In genomic region chr7:99392659-99393362, GRCh38 we compare ENCODE assay signal across 8 cellular contexts. TPM values are rescaled to one million over a fixed set of nuclear protein-coding genes. Genes with fewer than 3 reads are reported as not detected.
DNase-seq lines count a peak whose midpoint lies in the region; ATAC-seq, FAIRE-seq and TF ChIP-seq lines count a peak whose summit lies in the region.

No MANE protein-coding gene starts in this region.

- FAIRE-seq in keratinocyte (lab: Jason Lieb, UNC), result peak; percentile 17

- H3K9me1 ChIP-seq in keratinocyte (ENCODE audit: control insufficient read depth, extremely low read depth, insufficient read depth, low read length), result no peaks in the 10 kb centered on the region

- no peaks in the 10 kb centered on the region for H3K9me3 Mint-ChIP-seq in brain

- dilution Hi-C loops in keratinocyte (cut with MboI; ENCODE audit: extremely low pct_ligation_motif_present, low sequenced_read_pairs), result no loop called here

- H3K27ac Mint-ChIP-seq in brain, result peak overlapping the region; percentile 83 to 97 (median 91)

- TF ChIP-seq CTCF in VCaP (conservative IDR thresholded peaks at IDR 0.05) (0 out of 2 replicates have a peak, but pooled peaks have one; percentile 7), brain (conservative IDR thresholded peaks at IDR 0.05) (no peak), keratinocyte (optimal IDR thresholded peaks at IDR 0.05 in 1 of 3, IDR thresholded peaks at IDR 0.05 in 1 of 3, conservative IDR thresholded peaks at IDR 0.05 in 1 of 3; ENCODE audit: extremely low read depth in 1 of 3, insufficient read depth in 2 of 3, low read length in 3 of 3) (no peak)

- peaks cover 6% of the 10 kb centered on the region for H3K79me2 ChIP-seq in keratinocyte (ENCODE audit: control insufficient read depth, insufficient read depth, low read length)

- H3K9ac ChIP-seq in keratinocyte (ENCODE audit: control insufficient read depth, extremely low read depth, insufficient read depth, low read length), result peak overlapping the region; percentile 33

- peak overlapping the region in 1 of 3 experiments; percentile 38 for H3K4me3 ChIP-seq in keratinocyte (ENCODE audit: control insufficient read depth in 2 of 3, extremely low read depth in 1 of 3, insufficient read depth in 2 of 3, low read depth in 1 of 3, low read length in 3 of 3)

- peak; percentile 52 for DNase-seq in LoVo (ENCODE audit: low spot score)
- no peak for DNase-seq in keratinocyte (ENCODE audit: low read depth, low spot score)
- peak in 3 of 4 experiments; percentile 50 to 72 (median 71) for DNase-seq in stimulated activated CD4-positive, alpha-beta T cell treated with anti-CD3 and anti-CD28 coated beads, Interleukin-1b, Interleukin-23, amount 100 ng/mL, for 24 hours (ENCODE audit: low read depth in 4 of 4, low spot score in 1 of 4)
- no peak for DNase-seq in amniotic stem cell (lab: John Stamatoyannopoulos, UW)

- H4K20me1 ChIP-seq in keratinocyte (ENCODE audit: control insufficient read depth, extremely low read depth, insufficient read depth, low read length), result peaks cover 39% of the 10 kb centered on the region

- ATAC-seq in GM18502 (IDR thresholded peaks at IDR 0.05; ENCODE audit: poor library complexity, unreplicated experiment) (peak; percentile 80), HG03025 (IDR thresholded peaks at IDR 0.05; ENCODE audit: low FRiP score, unreplicated experiment) (no peak)

- H3K27me3 ChIP-seq in keratinocyte (ENCODE audit: control insufficient read depth, extremely low read depth, insufficient read depth, low read length), result no peaks in the 10 kb centered on the region

- H2AFZ ChIP-seq in keratinocyte (ENCODE audit: control insufficient read depth, low read length), result no peak overlapping the region

- no peaks in the 10 kb centered on the region for H3K9me3 ChIP-seq in keratinocyte (ENCODE audit: control insufficient read depth, low read depth, low read length)

- H3K4me1 Mint-ChIP-seq in brain, result peaks cover 13% of the 10 kb centered on the region

- peaks cover 5% of the 10 kb centered on the region for H3K27me3 Mint-ChIP-seq in brain

- H3K4me3 Mint-ChIP-seq in brain, result peak overlapping the region; percentile 90 to 93 (median 91)

- peak overlapping the region; percentile 41 for H3K4me2 ChIP-seq in keratinocyte (ENCODE audit: control insufficient read depth, extremely low read depth, insufficient read depth, low read depth, low read length)

- H3K36me3 ChIP-seq in keratinocyte (ENCODE audit: control insufficient read depth in 2 of 2, extremely low read depth in 1 of 2, insufficient read depth in 2 of 2, low read length in 2 of 2), result peaks cover 45 to 59% of the 10 kb centered on the region in 2 experiments

- peaks cover 11% of the 10 kb centered on the region for H3K36me3 Mint-ChIP-seq in brain

- H3K27ac ChIP-seq in VCaP, result peak overlapping the region; percentile 93
- H3K27ac ChIP-seq in keratinocyte (ENCODE audit: control insufficient read depth, insufficient read depth, low read length), result peak overlapping the region; percentile 43

- H3K4me1 ChIP-seq in keratinocyte (ENCODE audit: control insufficient read depth, extremely low read depth, insufficient read depth, low read length), result peaks cover 8% of the 10 kb centered on the region

RNA-seq across cellular contexts. Expression of gene PDAP1, which starts 15.6 kb away (rescaled TPM):
- polyA plus RNA-seq in brain (ENCODE audit: insufficient read depth, low read depth, low replicate concordance) (258 TPM), keratinocyte (35.6 to 137 TPM (median 99.1 TPM) in 3 replicates)
- polyA plus RNA-seq in keratinocyte (2011; ENCODE audit: low read depth), result 177 TPM
- polyA plus RNA-seq in keratinocyte (2011; cell fraction: cytosol; rRNA removed), result 91.9 and 165 TPM in 2 replicates
- 67.6 and 86.7 TPM in 2 replicates for polyA plus RNA-seq in keratinocyte (2011; cell fraction: nucleus; rRNA removed)
- 85.4 and 236 TPM in 2 replicates for polyA plus RNA-seq in keratinocyte (2012; ENCODE audit: low replicate concordance)
- polyA minus RNA-seq in keratinocyte, result 9.3 to 41.5 TPM (median 11.3 TPM) in 3 replicates
- 23.8 TPM for polyA minus RNA-seq in keratinocyte (2011; cell fraction: cytosol; rRNA and poly(A)+ RNA removed)
- polyA minus RNA-seq in keratinocyte (2011; cell fraction: nucleus; rRNA and poly(A)+ RNA removed), result 3.6 and 10.3 TPM in 2 replicates

RNA-seq across cellular contexts. Expression of gene BUD31, which starts 16.0 kb away (rescaled TPM):
- polyA plus RNA-seq in brain (ENCODE audit: insufficient read depth, low read depth, low replicate concordance) (107 TPM), keratinocyte (35.8 to 73.3 TPM (median 70.1 TPM) in 3 replicates)
- 436 TPM for polyA plus RNA-seq in keratinocyte (2011; ENCODE audit: low read depth)
- polyA plus RNA-seq in keratinocyte (2011; cell fraction: cytosol; rRNA removed), result 76.1 and 93.5 TPM in 2 replicates
- polyA plus RNA-seq in keratinocyte (2011; cell fraction: nucleus; rRNA removed), result 48.1 and 52.6 TPM in 2 replicates
- polyA plus RNA-seq in keratinocyte (2012; ENCODE audit: low replicate concordance), result 79.0 and 107 TPM in 2 replicates
- polyA minus RNA-seq in keratinocyte, result 8.0 to 37.1 TPM (median 26.1 TPM) in 3 replicates
- polyA minus RNA-seq in keratinocyte (2011; cell fraction: cytosol; rRNA and poly(A)+ RNA removed), result 54.9 TPM
- 11.1 and 11.4 TPM in 2 replicates for polyA minus RNA-seq in keratinocyte (2011; cell fraction: nucleus; rRNA and poly(A)+ RNA removed)

RNA-seq across cellular contexts. Expression of gene ARPC1B, which starts 18.3 kb away (rescaled TPM):
- polyA plus RNA-seq in brain (ENCODE audit: insufficient read depth, low read depth, low replicate concordance), result 47.3 TPM
- polyA plus RNA-seq in keratinocyte, result 352 to 488 TPM (median 383 TPM) in 3 replicates
- 103 TPM for polyA plus RNA-seq in keratinocyte (2011; ENCODE audit: low read depth)
- polyA plus RNA-seq in keratinocyte (2011; cell fraction: cytosol; rRNA removed), result 336 and 813 TPM in 2 replicates
- 214 and 228 TPM in 2 replicates for polyA plus RNA-seq in keratinocyte (2011; cell fraction: nucleus; rRNA removed)
- 163 and 581 TPM in 2 replicates for polyA plus RNA-seq in keratinocyte (2012; ENCODE audit: low replicate concordance)
- 171 to 286 TPM (median 176 TPM) in 3 replicates for polyA minus RNA-seq in keratinocyte
- 596 TPM for polyA minus RNA-seq in keratinocyte (2011; cell fraction: cytosol; rRNA and poly(A)+ RNA removed)
- 115 and 120 TPM in 2 replicates for polyA minus RNA-seq in keratinocyte (2011; cell fraction: nucleus; rRNA and poly(A)+ RNA removed)

RNA-seq across cellular contexts. Expression of gene PTCD1, which starts 45.8 kb away (rescaled TPM):
- 5.1 TPM for polyA plus RNA-seq in brain (ENCODE audit: insufficient read depth, low read depth, low replicate concordance)
- polyA plus RNA-seq in keratinocyte, result 2.8 to 3.5 TPM (median 3.3 TPM) in 3 replicates
- 0.67 TPM for polyA plus RNA-seq in keratinocyte (2011; ENCODE audit: low read depth)
- 1.3 and 2.5 TPM in 2 replicates for polyA plus RNA-seq in keratinocyte (2011; cell fraction: cytosol; rRNA removed)
- polyA plus RNA-seq in keratinocyte (2011; cell fraction: nucleus; rRNA removed), result 4.1 and 6.8 TPM in 2 replicates
- polyA plus RNA-seq in keratinocyte (2012; ENCODE audit: low replicate concordance), result 4.1 and 4.7 TPM in 2 replicates
- polyA minus RNA-seq in keratinocyte, result 2.0 to 3.2 TPM (median 2.2 TPM) in 3 replicates
- polyA minus RNA-seq in keratinocyte (2011; cell fraction: cytosol; rRNA and poly(A)+ RNA removed), result 2.1 TPM
- polyA minus RNA-seq in keratinocyte (2011; cell fraction: nucleus; rRNA and poly(A)+ RNA removed), result 4.5 and 5.0 TPM in 2 replicates

RNA-seq across cellular contexts. Expression of gene CPSF4, which starts 45.9 kb away (rescaled TPM):
- polyA plus RNA-seq in brain (ENCODE audit: insufficient read depth, low read depth, low replicate concordance) (39.9 TPM), keratinocyte (21.8 to 28.6 TPM (median 25.0 TPM) in 3 replicates)
- polyA plus RNA-seq in keratinocyte (2011; ENCODE audit: low read depth), result 16.6 TPM
- 16.2 and 19.3 TPM in 2 replicates for polyA plus RNA-seq in keratinocyte (2011; cell fraction: cytosol; rRNA removed)
- polyA plus RNA-seq in keratinocyte (2011; cell fraction: nucleus; rRNA removed), result 45.4 and 56.4 TPM in 2 replicates
- 20.4 and 21.3 TPM in 2 replicates for polyA plus RNA-seq in keratinocyte (2012; ENCODE audit: low replicate concordance)
- 25.9 to 50.1 TPM (median 26.0 TPM) in 3 replicates for polyA minus RNA-seq in keratinocyte
- 21.5 TPM for polyA minus RNA-seq in keratinocyte (2011; cell fraction: cytosol; rRNA and poly(A)+ RNA removed)
- 18.2 and 19.1 TPM in 2 replicates for polyA minus RNA-seq in keratinocyte (2011; cell fraction: nucleus; rRNA and poly(A)+ RNA removed)

Comparison
In these comparisons a context has a peak if more than half of its experiments do, and no peak if none do; other contexts are left out.
1. DNase-seq: peak in LoVo (single experiment) and stimulated activated CD4-positive, alpha-beta T cell treated with anti-CD3 and anti-CD28 coated beads, Interleukin-1b, Interleukin-23, amount 100 ng/mL, for 24 hours (3 of 4); none in keratinocyte (single experiment) and amniotic stem cell (single experiment).